In genomic region chr5:140111043-140111858, GRCh38 we compare ENCODE assay signal across 1 cellular context.
TF ChIP-seq lines count a peak whose summit lies in the region.

No MANE protein-coding gene starts in this region.

TF ChIP-seq in GM12878, 131 proteins besides CTCF, POLR2A, EP300 and RAD21:
- peak; percentile 32; the same call in 1 of the 2 replicates for TF ChIP-seq REST (IDR thresholded peaks at IDR 0.05; ENCODE audit: low read depth, low read length)
- no peak for TF ChIP-seq NBN (IDR thresholded peaks at IDR 0.05)
TF ChIP-seq in GM12878: peak in this region for 1.
